8 cellular contexts compared by ENCODE assay signal in the genomic region with DNA sequence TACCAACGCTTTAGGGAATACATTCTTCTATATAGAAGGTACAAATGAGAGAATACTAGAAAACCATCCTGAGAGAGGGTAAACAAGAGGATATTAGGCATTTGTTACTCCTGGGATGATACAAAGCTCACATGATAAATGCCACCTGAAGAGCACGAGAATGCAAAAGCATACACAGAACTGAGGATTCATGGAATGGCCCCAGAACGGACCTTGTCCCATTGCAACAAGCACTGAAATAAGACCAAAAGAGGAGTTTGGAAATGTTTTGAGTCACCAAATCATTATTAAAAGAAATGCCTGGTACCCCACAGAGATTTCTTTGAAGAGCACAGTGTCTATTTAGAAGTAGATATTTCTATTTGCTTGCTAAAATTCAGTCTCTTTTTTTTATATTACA.
"Had no signal": no experiment of that assay in that cellular context is flagged by ENCODE, and none has a peak within 500 bp of the region (broad histone marks: within the 10 kb centered on the region; RNA-seq: fewer than 3 reads in every experiment).

No MANE protein-coding gene starts in this region.

- DNase-seq: GDM1, GF-D8 had no signal

- FAIRE-seq: G401.6, GM12878, GM12891, GM12892, GM18507, GM19239 had no signal

- H3K4me3 ChIP-seq: GM12878 had no signal

- ATAC-seq: GM12878 had no signal
